In genomic region chr11:118524356-118524755, GRCh38 we compare ENCODE assay signal across 22 cellular contexts. TPM values are rescaled to one million over a fixed set of nuclear protein-coding genes. Genes with fewer than 3 reads are reported as not detected.
A peak's percentile ranks its signal among the peaks of the same experiment; 100 is the strongest.
DNase-seq lines count a peak whose midpoint lies in the region; ATAC-seq and TF ChIP-seq lines count a peak whose summit lies in the region.
"Had no signal": no experiment of that assay in that cellular context is flagged by ENCODE, and none has a peak within 500 bp of the region (broad histone marks: within the 10 kb centered on the region; RNA-seq: fewer than 3 reads in every experiment).

No MANE protein-coding gene starts in this region.

- peaks cover 7 to 17% of the 10 kb centered on the region in 2 donors for H3K36me3 Mint-ChIP-seq in activated T-cell treated with anti-CD3 and anti-CD28 coated beads, Interleukin-2, amount 50 U/mL, for 72 hours (ENCODE audit: insufficient read depth in 2 of 2)
- peaks cover 46% of the 10 kb centered on the region for H3K36me3 Mint-ChIP-seq in endodermal cell (ENCODE audit: low read depth)
- peaks cover 17% of the 10 kb centered on the region for H3K36me3 Mint-ChIP-seq in progenitor cell of endocrine pancreas (ENCODE audit: insufficient read depth)

- no peaks in the 10 kb centered on the region for H3K27me3 Mint-ChIP-seq in activated T-cell treated with anti-CD3 and anti-CD28 coated beads, Interleukin-2, amount 50 U/mL, for 72 hours (ENCODE audit: low read depth)
- H3K27me3 Mint-ChIP-seq in endodermal cell (ENCODE audit: insufficient read depth), result no peaks in the 10 kb centered on the region
- no peaks in the 10 kb centered on the region for H3K27me3 Mint-ChIP-seq in progenitor cell of endocrine pancreas

- DNase-seq in activated T-cell treated with anti-CD3 and anti-CD28 coated beads, Interleukin-2, amount 50 U/mL, for 72 hours, result no peak
- DNase-seq in activated T-cell treated with anti-CD3 and anti-CD28 coated beads, Interleukin-2, amount 50 U/mL, for 1 hour, result no peak
- DNase-seq in NCI-H69 (lab: John Stamatoyannopoulos, UW) (peak; percentile 10), endodermal cell (no peak), progenitor cell of endocrine pancreas (ENCODE audit: low spot score, unreplicated experiment) (no peak), GOT3 (lab: John Stamatoyannopoulos, UW) (no peak), BE2C (no peak)
- DNase-seq: activated CD4-positive, alpha-beta T cell treated with anti-CD3 and anti-CD28 coated beads, Interleukin-2, amount 50 U/mL, for 48 hours; activated naive CD4-positive, alpha-beta T cell treated with anti-CD3 and anti-CD28 coated beads for 36 hours; DMS 273 treated with DMSO at 0.1 percent for 48 hours; kidney glomerular epithelial cell; MG63; NCI-H146; NCI-H526; SHP77; T-helper 1 cell had no signal

- no peak overlapping the region for H3K9ac ChIP-seq in endodermal cell (ENCODE audit: extremely low read depth, low read length, poor library complexity, severe bottlenecking)

- no peaks in the 10 kb centered on the region for H3K9me3 Mint-ChIP-seq in activated T-cell treated with anti-CD3 and anti-CD28 coated beads, Interleukin-2, amount 50 U/mL, for 72 hours
- no peaks in the 10 kb centered on the region for H3K9me3 Mint-ChIP-seq in endodermal cell
- H3K9me3 Mint-ChIP-seq in progenitor cell of endocrine pancreas (ENCODE audit: low read depth), result no peaks in the 10 kb centered on the region
- H3K9me3 Mint-ChIP-seq: activated naive CD4-positive, alpha-beta T cell treated with anti-CD3 and anti-CD28 coated beads for 36 hours had no signal

- ATAC-seq in activated T-cell treated with anti-CD3 and anti-CD28 coated beads, Interleukin-2, amount 50 U/mL, for 72 hours (replicated peaks in 1 of 2), result no peak
- no peak for ATAC-seq in GM19328 (IDR thresholded peaks at IDR 0.05; ENCODE audit: unreplicated experiment)

- H3K4me3 ChIP-seq in endodermal cell (ENCODE audit: low read length) (no peak overlapping the region), BE2C (ENCODE audit: low read depth, low read length) (no peak overlapping the region)
- H3K4me3 ChIP-seq: ascending aorta, MG63 had no signal

- H3K27me3 ChIP-seq in endodermal cell (ENCODE audit: control insufficient read depth, insufficient read depth, low read length, poor library complexity, severe bottlenecking), result no peaks in the 10 kb centered on the region
- no peaks in the 10 kb centered on the region for H3K27me3 ChIP-seq in BE2C
- H3K27me3 ChIP-seq: ascending aorta, MG63 had no signal

- H3K9me3 ChIP-seq in endodermal cell (ENCODE audit: control insufficient read depth, low read length) (no peaks in the 10 kb centered on the region), BE2C (no peaks in the 10 kb centered on the region)
- H3K9me3 ChIP-seq: ascending aorta, MG63, neutrophil had no signal

- H3K4me1 ChIP-seq in endodermal cell (ENCODE audit: control insufficient read depth, insufficient read depth, low read length) (peaks cover 5% of the 10 kb centered on the region), BE2C (no peaks in the 10 kb centered on the region)

- H3K27ac Mint-ChIP-seq in activated T-cell treated with anti-CD3 and anti-CD28 coated beads, Interleukin-2, amount 50 U/mL, for 72 hours, result peak overlapping the region; percentile 25
- H3K27ac Mint-ChIP-seq in endodermal cell (no peak overlapping the region), progenitor cell of endocrine pancreas (peak overlapping the region; percentile 67)
- H3K27ac Mint-ChIP-seq: activated naive CD4-positive, alpha-beta T cell treated with anti-CD3 and anti-CD28 coated beads for 36 hours had no signal

- no peak overlapping the region for H3K27ac ChIP-seq in endodermal cell (ENCODE audit: low read depth, low read length)
- H3K27ac ChIP-seq: ascending aorta, neutrophil had no signal

- H3K36me3 ChIP-seq in endodermal cell (ENCODE audit: control insufficient read depth, insufficient read depth, low read length) (peaks cover 62% of the 10 kb centered on the region), BE2C (peaks cover 57% of the 10 kb centered on the region)

- no peak overlapping the region for H3K4me3 Mint-ChIP-seq in activated T-cell treated with anti-CD3 and anti-CD28 coated beads, Interleukin-2, amount 50 U/mL, for 72 hours
- H3K4me3 Mint-ChIP-seq in endodermal cell (no peak overlapping the region), progenitor cell of endocrine pancreas (ENCODE audit: low read depth) (no peak overlapping the region)
- H3K4me3 Mint-ChIP-seq: activated naive CD4-positive, alpha-beta T cell treated with anti-CD3 and anti-CD28 coated beads for 36 hours had no signal

- peaks cover 7% of the 10 kb centered on the region for H3K4me1 Mint-ChIP-seq in activated T-cell treated with anti-CD3 and anti-CD28 coated beads, Interleukin-2, amount 50 U/mL, for 72 hours (ENCODE audit: low read depth)
- peaks cover 34% of the 10 kb centered on the region for H3K4me1 Mint-ChIP-seq in endodermal cell
- peaks cover 9% of the 10 kb centered on the region for H3K4me1 Mint-ChIP-seq in progenitor cell of endocrine pancreas (ENCODE audit: low read depth)

- peak; percentile 33 for TF ChIP-seq CTCF in endodermal cell (conservative IDR thresholded peaks at IDR 0.05)
- TF ChIP-seq CTCF in progenitor cell of endocrine pancreas (IDR thresholded peaks at IDR 0.05; ENCODE audit: unreplicated experiment), result no peak
- no peak for TF ChIP-seq CTCF in BE2C (IDR thresholded peaks at IDR 0.05; ENCODE audit: low read depth, low read length)

RNA-seq across cellular contexts. Expression of gene TTC36, which starts 2.9 kb away (rescaled TPM):
- 1 to 10 TPM in 1 of 2 donors, under 1 TPM in 1; 0.74 to 1.4 TPM for total RNA-seq in activated T-cell treated with anti-CD3 and anti-CD28 coated beads, Interleukin-2, amount 50 U/mL, for 72 hours
- total RNA-seq in endodermal cell (under 1 TPM; 0.42 to 0.46 TPM), progenitor cell of endocrine pancreas (2.2 and 3.3 TPM in 2 replicates)
- not detected for polyA plus RNA-seq in endodermal cell (2013, experiment 1 of 2)
- 0.33 TPM for polyA plus RNA-seq in endodermal cell (2013, experiment 2 of 2)
- polyA plus RNA-seq in BE2C (2012; ENCODE audit: insufficient read depth, insufficient read length, low read depth), result 4.9 TPM
- total RNA-seq: A172; activated naive CD4-positive, alpha-beta T cell treated with anti-CD3 and anti-CD28 coated beads for 36 hours; urinary bladder had no signal
- polyA plus RNA-seq: BJ had no signal

RNA-seq across cellular contexts. Expression of gene TMEM25, which starts 6.6 kb away (rescaled TPM):
- 10 to 100 TPM; 18.1 to 18.6 TPM for total RNA-seq in activated T-cell treated with anti-CD3 and anti-CD28 coated beads, Interleukin-2, amount 50 U/mL, for 72 hours
- total RNA-seq in endodermal cell (10 to 100 TPM; 22.4 to 30.6 TPM), progenitor cell of endocrine pancreas (53.5 and 59.5 TPM in 2 replicates)
- 24.2 TPM for polyA plus RNA-seq in endodermal cell (2013, experiment 1 of 2)
- polyA plus RNA-seq in endodermal cell (2013, experiment 2 of 2), result 24.8 TPM
- polyA plus RNA-seq in BE2C (2012; ENCODE audit: insufficient read depth, insufficient read length, low read depth), result 31.0 TPM

RNA-seq across cellular contexts. Expression of gene IFT46, which starts 41.4 kb away (rescaled TPM):
- 10 to 100 TPM; 20.7 to 32.3 TPM for total RNA-seq in activated T-cell treated with anti-CD3 and anti-CD28 coated beads, Interleukin-2, amount 50 U/mL, for 72 hours
- total RNA-seq in endodermal cell (10 to 100 TPM in 1 of 2 donors, 1 to 10 TPM in 1; 9.1 to 13.7 TPM), progenitor cell of endocrine pancreas (23.5 and 23.7 TPM in 2 replicates)
- 26.6 TPM for polyA plus RNA-seq in endodermal cell (2013, experiment 1 of 2)
- polyA plus RNA-seq in endodermal cell (2013, experiment 2 of 2), result 24.0 TPM
- polyA plus RNA-seq in BE2C (2012; ENCODE audit: insufficient read depth, insufficient read length, low read depth), result 19.9 TPM

RNA-seq across cellular contexts. Expression of gene ARCN1, which starts 47.9 kb away (rescaled TPM):
- 100 to 1,000 TPM; 170 to 180 TPM for total RNA-seq in activated T-cell treated with anti-CD3 and anti-CD28 coated beads, Interleukin-2, amount 50 U/mL, for 72 hours
- total RNA-seq in endodermal cell, result 100 to 1,000 TPM; 130 to 161 TPM
- polyA plus RNA-seq in endodermal cell (2013, experiment 1 of 2), result 133 TPM
- polyA plus RNA-seq in endodermal cell (2013, experiment 2 of 2), result 134 TPM
- total RNA-seq in progenitor cell of endocrine pancreas, result 112 TPM in 2 replicates
- polyA plus RNA-seq in BE2C (2012; ENCODE audit: insufficient read depth, insufficient read length, low read depth), result 143 TPM
